1 cellular context compared by ENCODE assay signal in the genomic region with DNA sequence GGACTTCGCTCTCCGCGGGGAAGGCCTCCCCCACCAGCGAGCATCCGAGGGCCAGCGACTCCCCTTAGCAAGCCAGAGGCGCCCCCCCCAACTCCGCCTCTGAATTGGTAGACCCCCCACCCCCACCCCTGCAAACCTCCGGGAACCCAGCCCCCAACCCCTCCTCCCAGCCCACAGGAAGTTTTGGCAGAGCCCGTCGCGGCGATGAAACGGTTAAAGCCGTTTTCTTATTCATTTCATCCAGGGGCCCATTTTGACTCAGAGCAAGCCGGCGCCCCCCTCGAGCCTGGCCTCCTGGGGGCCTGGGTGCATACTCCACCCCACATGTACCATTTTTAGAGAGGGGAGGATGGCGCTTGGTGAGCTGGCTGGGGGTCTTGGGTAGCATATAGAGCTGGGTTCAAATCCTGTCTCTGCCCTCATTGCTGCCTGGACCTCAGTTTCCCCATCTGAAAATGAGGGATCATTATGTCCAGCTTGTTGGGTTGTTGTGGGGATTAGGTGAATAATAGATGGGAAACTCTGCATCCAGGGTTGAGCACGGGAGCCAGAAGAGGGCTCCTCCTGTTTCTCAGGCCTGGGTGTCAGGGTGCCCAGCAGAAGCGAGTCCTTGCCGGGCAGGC.
TF ChIP-seq lines count a peak whose summit lies in the region.

No MANE protein-coding gene starts in this region.

TF ChIP-seq in K562, 482 proteins besides CTCF, POLR2A, EP300 and RAD21:
- no peak for TF ChIP-seq NEUROD1 (IDR thresholded peaks at IDR 0.05; ENCODE audit: borderline replicate concordance, low read depth, low read length, partially characterized antibody)
- no peak for TF ChIP-seq ZFPM2 (CRISPR knock-in tag; IDR thresholded peaks at IDR 0.05)
- TF ChIP-seq PPARD (CRISPR knock-in tag; IDR thresholded peaks at IDR 0.05), result no peak
- TF ChIP-seq SNRNP70 (optimal IDR thresholded peaks at IDR 0.05; ENCODE audit: low read depth, low read length), result no peak
- 0 out of 2 replicates have a peak, but pooled peaks have one; percentile 9 for TF ChIP-seq GATAD2A (IDR thresholded peaks at IDR 0.05)
- TF ChIP-seq ZNF165 (CRISPR knock-in tag; IDR thresholded peaks at IDR 0.05; ENCODE audit: borderline replicate concordance), result no peak
- TF ChIP-seq, protein P1, sequence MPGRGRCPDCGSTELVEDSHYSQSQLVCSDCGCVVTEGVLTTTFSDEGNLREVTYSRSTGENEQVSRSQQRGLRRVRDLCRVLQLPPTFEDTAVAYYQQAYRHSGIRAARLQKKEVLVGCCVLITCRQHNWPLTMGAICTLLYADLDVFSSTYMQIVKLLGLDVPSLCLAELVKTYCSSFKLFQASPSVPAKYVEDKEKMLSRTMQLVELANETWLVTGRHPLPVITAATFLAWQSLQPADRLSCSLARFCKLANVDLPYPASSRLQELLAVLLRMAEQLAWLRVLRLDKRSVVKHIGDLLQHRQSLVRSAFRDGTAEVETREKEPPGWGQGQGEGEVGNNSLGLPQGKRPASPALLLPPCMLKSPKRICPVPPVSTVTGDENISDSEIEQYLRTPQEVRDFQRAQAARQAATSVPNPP (IDR thresholded peaks at IDR 0.05; ENCODE audit: borderline replicate concordance, insufficient read depth, insufficient read length), result no peak
- peak; percentile 41; the same call in 1 of the 2 replicates for TF ChIP-seq BCOR (IDR thresholded peaks at IDR 0.05)
- TF ChIP-seq, protein P2, sequence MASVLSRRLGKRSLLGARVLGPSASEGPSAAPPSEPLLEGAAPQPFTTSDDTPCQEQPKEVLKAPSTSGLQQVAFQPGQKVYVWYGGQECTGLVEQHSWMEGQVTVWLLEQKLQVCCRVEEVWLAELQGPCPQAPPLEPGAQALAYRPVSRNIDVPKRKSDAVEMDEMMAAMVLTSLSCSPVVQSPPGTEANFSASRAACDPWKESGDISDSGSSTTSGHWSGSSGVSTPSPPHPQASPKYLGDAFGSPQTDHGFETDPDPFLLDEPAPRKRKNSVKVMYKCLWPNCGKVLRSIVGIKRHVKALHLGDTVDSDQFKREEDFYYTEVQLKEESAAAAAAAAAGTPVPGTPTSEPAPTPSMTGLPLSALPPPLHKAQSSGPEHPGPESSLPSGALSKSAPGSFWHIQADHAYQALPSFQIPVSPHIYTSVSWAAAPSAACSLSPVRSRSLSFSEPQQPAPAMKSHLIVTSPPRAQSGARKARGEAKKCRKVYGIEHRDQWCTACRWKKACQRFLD (CRISPR knock-in tag; IDR thresholded peaks at IDR 0.05), result peak; percentile 23; the same call in 1 of the 2 replicates
- TF ChIP-seq, protein P3, sequence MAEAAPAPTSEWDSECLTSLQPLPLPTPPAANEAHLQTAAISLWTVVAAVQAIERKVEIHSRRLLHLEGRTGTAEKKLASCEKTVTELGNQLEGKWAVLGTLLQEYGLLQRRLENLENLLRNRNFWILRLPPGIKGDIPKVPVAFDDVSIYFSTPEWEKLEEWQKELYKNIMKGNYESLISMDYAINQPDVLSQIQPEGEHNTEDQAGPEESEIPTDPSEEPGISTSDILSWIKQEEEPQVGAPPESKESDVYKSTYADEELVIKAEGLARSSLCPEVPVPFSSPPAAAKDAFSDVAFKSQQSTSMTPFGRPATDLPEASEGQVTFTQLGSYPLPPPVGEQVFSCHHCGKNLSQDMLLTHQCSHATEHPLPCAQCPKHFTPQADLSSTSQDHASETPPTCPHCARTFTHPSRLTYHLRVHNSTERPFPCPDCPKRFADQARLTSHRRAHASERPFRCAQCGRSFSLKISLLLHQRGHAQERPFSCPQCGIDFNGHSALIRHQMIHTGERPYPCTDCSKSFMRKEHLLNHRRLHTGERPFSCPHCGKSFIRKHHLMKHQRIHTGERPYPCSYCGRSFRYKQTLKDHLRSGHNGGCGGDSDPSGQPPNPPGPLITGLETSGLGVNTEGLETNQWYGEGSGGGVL (CRISPR knock-in tag; IDR thresholded peaks at IDR 0.05), result no peak
- no peak for TF ChIP-seq CHD2 (IDR thresholded peaks at IDR 0.05; ENCODE audit: low read depth, low read length)
- no peak for TF ChIP-seq SRF (CRISPR knock-in tag; IDR thresholded peaks at IDR 0.05)
- TF ChIP-seq HDGF (IDR thresholded peaks at IDR 0.05), result no peak
- TF ChIP-seq BRF1 (IDR thresholded peaks at IDR 0.05; ENCODE audit: borderline replicate concordance, extremely low read depth, insufficient read length), result no peak
- no peak for TF ChIP-seq ETV6 (IDR thresholded peaks at IDR 0.05; ENCODE audit: borderline replicate concordance in 1 of 2, low read depth in 2 of 2, low read length in 1 of 2)
- TF ChIP-seq ETV6 (CRISPR knock-in tag; IDR thresholded peaks at IDR 0.05; ENCODE audit: borderline replicate concordance), result no peak
- TF ChIP-seq NFRKB (IDR thresholded peaks at IDR 0.05; ENCODE audit: low read depth), result 0 out of 2 replicates have a peak, but pooled peaks have one; percentile 16
- TF ChIP-seq, protein P4, sequence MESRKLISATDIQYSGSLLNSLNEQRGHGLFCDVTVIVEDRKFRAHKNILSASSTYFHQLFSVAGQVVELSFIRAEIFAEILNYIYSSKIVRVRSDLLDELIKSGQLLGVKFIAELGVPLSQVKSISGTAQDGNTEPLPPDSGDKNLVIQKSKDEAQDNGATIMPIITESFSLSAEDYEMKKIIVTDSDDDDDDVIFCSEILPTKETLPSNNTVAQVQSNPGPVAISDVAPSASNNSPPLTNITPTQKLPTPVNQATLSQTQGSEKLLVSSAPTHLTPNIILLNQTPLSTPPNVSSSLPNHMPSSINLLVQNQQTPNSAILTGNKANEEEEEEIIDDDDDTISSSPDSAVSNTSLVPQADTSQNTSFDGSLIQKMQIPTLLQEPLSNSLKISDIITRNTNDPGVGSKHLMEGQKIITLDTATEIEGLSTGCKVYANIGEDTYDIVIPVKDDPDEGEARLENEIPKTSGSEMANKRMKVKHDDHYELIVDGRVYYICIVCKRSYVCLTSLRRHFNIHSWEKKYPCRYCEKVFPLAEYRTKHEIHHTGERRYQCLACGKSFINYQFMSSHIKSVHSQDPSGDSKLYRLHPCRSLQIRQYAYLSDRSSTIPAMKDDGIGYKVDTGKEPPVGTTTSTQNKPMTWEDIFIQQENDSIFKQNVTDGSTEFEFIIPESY (CRISPR knock-in tag; IDR thresholded peaks at IDR 0.05), result no peak
- no peak for TF ChIP-seq ZEB2 (IDR thresholded peaks at IDR 0.05)
- TF ChIP-seq MECOM (CRISPR knock-in tag; IDR thresholded peaks at IDR 0.05), result 0 out of 2 replicates have a peak, but pooled peaks have one; percentile 11
- TF ChIP-seq CEBPG (CRISPR knock-in tag; IDR thresholded peaks at IDR 0.05), result no peak
- no peak for TF ChIP-seq CEBPG (tag; conservative IDR thresholded peaks at IDR 0.05 in 1 of 2, IDR thresholded peaks at IDR 0.05 in 1 of 2)
- TF ChIP-seq ZSCAN29 (IDR thresholded peaks at IDR 0.05), result no peak
